In genomic region chr1:99527545-99527944, GRCh38 we compare ENCODE assay signal across 31 cellular contexts.
"Had no signal": no experiment of that assay in that cellular context is flagged by ENCODE, and none has a peak within 500 bp of the region (broad histone marks: within the 10 kb centered on the region; RNA-seq: fewer than 3 reads in every experiment).

No MANE protein-coding gene starts in this region.

- H3K36me3 Mint-ChIP-seq: activated naive CD4-positive, alpha-beta T cell treated with anti-CD3 and anti-CD28 coated beads, Interleukin-2, amount 10 ng/mL, durations not matched to agents 7 days and 5 days; activated naive CD8-positive, alpha-beta T cell had no signal

- H3K4me3 ChIP-seq: cardiac muscle cell, SJSA1 had no signal

- H3K9me3 ChIP-seq: SJSA1 had no signal

- H3K9ac ChIP-seq: SK-N-SH had no signal

- H3K27me3 Mint-ChIP-seq: activated CD4-positive, alpha-beta T cell treated with anti-CD3 and anti-CD28 coated beads for 36 hours; activated naive CD4-positive, alpha-beta T cell treated with anti-CD3 and anti-CD28 coated beads, Interleukin-2, amount 10 ng/mL, durations not matched to agents 7 days and 5 days; activated naive CD8-positive, alpha-beta T cell treated with anti-CD3 and anti-CD28 coated beads, Interleukin-2, amount 50 U/mL, for 24 hours had no signal

- H3K4me2 ChIP-seq: SK-N-SH had no signal

- H3K27ac ChIP-seq: cardiac muscle cell, SJSA1 had no signal

- H3K4me1 Mint-ChIP-seq: activated CD4-positive, alpha-beta T cell treated with anti-CD3 and anti-CD28 coated beads for 36 hours; activated CD4-positive, alpha-beta T cell treated with anti-CD3 and anti-CD28 coated beads, Interleukin-2, amount 10 ng/mL, durations not matched to agents 7 days and 5 days; activated naive CD4-positive, alpha-beta T cell treated with anti-CD3 and anti-CD28 coated beads, Interleukin-2, amount 10 ng/mL, durations not matched to agents 7 days and 5 days; activated naive CD8-positive, alpha-beta T cell treated with anti-CD3 and anti-CD28 coated beads, Interleukin-2, amount 50 U/mL, for 24 hours; central memory CD8-positive, alpha-beta T cell had no signal

- ATAC-seq: activated CD4-positive, alpha-beta T cell treated with anti-CD3 and anti-CD28 coated beads for 36 hours; activated CD4-positive, CD25-positive, alpha-beta regulatory T cell treated with anti-CD3 and anti-CD28 coated beads, Interleukin-2, amount 50 U/mL, for 24 hours; activated naive CD8-positive, alpha-beta T cell treated with anti-CD3 and anti-CD28 coated beads, Interleukin-2, amount 50 U/mL, for 24 hours; activated T-cell treated with anti-CD3 and anti-CD28 coated beads, Interleukin-2, amount 50 U/mL, for 4 hours; Panc1 had no signal

- H3K4me1 ChIP-seq: SJSA1 had no signal

- H3K4me3 Mint-ChIP-seq: activated CD4-positive, alpha-beta T cell treated with anti-CD3 and anti-CD28 coated beads for 36 hours; activated CD4-positive, alpha-beta T cell treated with anti-CD3 and anti-CD28 coated beads, Interleukin-2, amount 10 ng/mL, durations not matched to agents 7 days and 5 days; activated naive CD4-positive, alpha-beta T cell treated with anti-CD3 and anti-CD28 coated beads, Interleukin-2, amount 10 ng/mL, durations not matched to agents 7 days and 5 days; activated naive CD8-positive, alpha-beta T cell; activated naive CD8-positive, alpha-beta T cell treated with anti-CD3 and anti-CD28 coated beads, Interleukin-2, amount 50 U/mL, for 24 hours; activated T-cell treated with anti-CD3 and anti-CD28 coated beads, Interleukin-2, amount 50 U/mL, for 4 hours; activated T-helper 1 cell treated with anti-CD3 and anti-CD28 coated beads, Interleukin-12 subunit alpha, Interleukin-12 subunit beta, Interleukin-2, Interleukin-4 antibody, amounts not matched to agents 30 ng/mL and 10 ng/mL and 1 ng/mL, durations not matched to agents 14 hours and 24 hours and 36 hours; central memory CD8-positive, alpha-beta T cell; T-helper 1 cell treated with Interleukin-12 subunit alpha and Interleukin-12 subunit beta and Interleukin-4 antibody, amounts not matched to agents 30 μg/mL and 1 μg/mL, for 36 hours; T-helper 2 cell treated with Interferon-gamma antibody and Interleukin-4, amounts not matched to agents 5 μg/mL and 100 μg/mL, for 36 hours; WTC11 had no signal

- H3K36me3 ChIP-seq: cardiac muscle cell, SJSA1 had no signal

- DNase-seq: activated CD4-positive, alpha-beta T cell treated with anti-CD3 and anti-CD28 coated beads for 36 hours; activated CD4-positive, alpha-beta T cell treated with anti-CD3 and anti-CD28 coated beads, Interleukin-2, amount 10 ng/mL, durations not matched to agents 7 days and 5 days; activated CD4-positive, alpha-beta T cell treated with anti-CD3 and anti-CD28 coated beads, Interleukin-2, amount 50 U/mL, for 48 hours; activated CD8-positive, alpha-beta memory T cell treated with anti-CD3 and anti-CD28 coated beads, Interleukin-2, amount 50 U/mL, for 4 hours; activated naive CD4-positive, alpha-beta T cell treated with anti-CD3 and anti-CD28 coated beads, Interleukin-2, amount 10 ng/mL, durations not matched to agents 7 days and 5 days; activated naive CD8-positive, alpha-beta T cell treated with anti-CD3 and anti-CD28 coated beads, Interleukin-2, amount 50 U/mL, for 24 hours; activated T-cell treated with anti-CD3 and anti-CD28 coated beads for 4 hours; activated T-cell treated with anti-CD3 and anti-CD28 coated beads, Interleukin-2, amount 50 U/mL, for 4 hours; amniotic stem cell; aorta; NCI-H1092 treated with DMSO at 0.1 percent for 48 hours; NCI-H1417; NCI-H146; NCI-H187; NCI-H2029 treated with DMSO at 0.1 percent for 48 hours; NCI-H2171 treated with DMSO at 0.1 percent for 48 hours; NCI-H2227 treated with DMSO at 0.1 percent for 48 hours; NCI-H510A treated with DMSO at 0.1 percent for 48 hours; NCI-H774; SHP77 treated with DMSO at 0.1 percent for 48 hours had no signal

- H3K27me3 ChIP-seq: cardiac muscle cell, SJSA1 had no signal

- H3K27ac Mint-ChIP-seq: activated CD4-positive, alpha-beta T cell treated with anti-CD3 and anti-CD28 coated beads for 36 hours; activated CD4-positive, alpha-beta T cell treated with anti-CD3 and anti-CD28 coated beads, Interleukin-2, amount 10 ng/mL, durations not matched to agents 7 days and 5 days; activated naive CD4-positive, alpha-beta T cell treated with anti-CD3 and anti-CD28 coated beads, Interleukin-2, amount 10 ng/mL, durations not matched to agents 7 days and 5 days; activated naive CD8-positive, alpha-beta T cell; activated naive CD8-positive, alpha-beta T cell treated with anti-CD3 and anti-CD28 coated beads, Interleukin-2, amount 50 U/mL, for 24 hours; activated T-helper 1 cell treated with anti-CD3 and anti-CD28 coated beads, Interleukin-12 subunit alpha, Interleukin-12 subunit beta, Interleukin-2, Interleukin-4 antibody, amounts not matched to agents 30 ng/mL and 10 ng/mL and 1 ng/mL, durations not matched to agents 14 hours and 24 hours and 36 hours; T-helper 1 cell treated with Interleukin-12 subunit alpha and Interleukin-12 subunit beta and Interleukin-4 antibody, amounts not matched to agents 30 μg/mL and 1 μg/mL, for 36 hours; T-helper 2 cell treated with Interferon-gamma antibody and Interleukin-4, amounts not matched to agents 5 μg/mL and 100 μg/mL, for 36 hours; WTC11 had no signal

- H3K9me3 Mint-ChIP-seq: activated CD4-positive, alpha-beta T cell treated with anti-CD3 and anti-CD28 coated beads, Interleukin-2, amount 10 ng/mL, durations not matched to agents 7 days and 5 days; activated naive CD4-positive, alpha-beta T cell treated with anti-CD3 and anti-CD28 coated beads, Interleukin-2, amount 10 ng/mL, durations not matched to agents 7 days and 5 days; activated naive CD8-positive, alpha-beta T cell treated with anti-CD3 and anti-CD28 coated beads, Interleukin-2, amount 50 U/mL, for 24 hours; activated T-cell treated with anti-CD3 and anti-CD28 coated beads, Interleukin-2, amount 50 U/mL, for 4 hours; activated T-helper 1 cell treated with anti-CD3 and anti-CD28 coated beads, Interleukin-12 subunit alpha, Interleukin-12 subunit beta, Interleukin-2, Interleukin-4 antibody, amounts not matched to agents 30 ng/mL and 10 ng/mL and 1 ng/mL, durations not matched to agents 14 hours and 24 hours and 36 hours; central memory CD8-positive, alpha-beta T cell; T-helper 1 cell treated with Interleukin-12 subunit alpha and Interleukin-12 subunit beta and Interleukin-4 antibody, amounts not matched to agents 30 μg/mL and 1 μg/mL, for 36 hours; T-helper 2 cell treated with Interferon-gamma antibody and Interleukin-4, amounts not matched to agents 5 μg/mL and 100 μg/mL, for 36 hours had no signal
